Comparison of ENCODE assay signal across 10 cellular contexts in genomic region chr14:77007339-77007974, GRCh38. TPM values are rescaled to one million over a fixed set of nuclear protein-coding genes. Genes with fewer than 3 reads are reported as not detected.
DNase-seq lines count a peak whose midpoint lies in the region; ATAC-seq and TF ChIP-seq lines count a peak whose summit lies in the region.
"Had no signal": no experiment of that assay in that cellular context is flagged by ENCODE, and none has a peak within 500 bp of the region (broad histone marks: within the 10 kb centered on the region; RNA-seq: fewer than 3 reads in every experiment).

No MANE protein-coding gene starts in this region.

- 58 to 71% methylated on average over 17 of the region's 17 CpGs for WGBS in upper lobe of left lung, 2 donors

- H3K9me3 Mint-ChIP-seq in chondrocyte (ENCODE audit: low read depth), result no peaks in the 10 kb centered on the region

- peaks cover 36% of the 10 kb centered on the region for H3K4me1 Mint-ChIP-seq in chondrocyte (ENCODE audit: low read depth)

- H3K36me3 Mint-ChIP-seq in chondrocyte (ENCODE audit: low read depth), result no peaks in the 10 kb centered on the region

- no peaks in the 10 kb centered on the region for H3K27me3 Mint-ChIP-seq in chondrocyte (ENCODE audit: low read depth)
- H3K27me3 Mint-ChIP-seq: activated CD4-positive, alpha-beta T cell treated with anti-CD3 and anti-CD28 coated beads for 36 hours had no signal

- H3K9me3 ChIP-seq in muscle layer of colon (ENCODE audit: low read length) (no peaks in the 10 kb centered on the region), upper lobe of left lung (no peaks in the 10 kb centered on the region)

- H3K4me1 ChIP-seq in muscle layer of colon (ENCODE audit: insufficient read depth, low read length) (peaks cover 19% of the 10 kb centered on the region), upper lobe of left lung (peaks cover 34 to 70% (median 48%) of the 10 kb centered on the region in 4 donors)

- no peak overlapping the region for H3K4me3 ChIP-seq in muscle layer of colon (ENCODE audit: low read depth in 1 of 2, low read length in 2 of 2)
- H3K4me3 ChIP-seq in upper lobe of left lung, result no peak overlapping the region

- no peak for TF ChIP-seq POLR2A in upper lobe of left lung (IDR thresholded peaks at IDR 0.05)

- TF ChIP-seq CTCF in chondrocyte (IDR thresholded peaks at IDR 0.05) (no peak), upper lobe of left lung (IDR thresholded peaks at IDR 0.05) (no peak), GM10266 (IDR thresholded peaks at IDR 0.05; ENCODE audit: control insufficient read depth, insufficient read depth, low read depth, missing control alignments) (no peak)

- no peak for TF ChIP-seq EP300 in upper lobe of left lung (IDR thresholded peaks at IDR 0.05)

- peak overlapping the region; percentile 82 for H3K27ac Mint-ChIP-seq in chondrocyte (ENCODE audit: unreplicated experiment)
- H3K27ac Mint-ChIP-seq: activated CD4-positive, alpha-beta T cell treated with anti-CD3 and anti-CD28 coated beads for 36 hours had no signal

- peak; percentile 54 for DNase-seq in NCI-H2196 (lab: John Stamatoyannopoulos, UW; ENCODE audit: unreplicated experiment)
- DNase-seq in chondrocyte (ENCODE audit: low spot score), result no peak
- peak in 1 of 2 donors; percentile 50 for DNase-seq in upper lobe of left lung
- no peak for DNase-seq in NCI-H226
- no peak for DNase-seq in GM10266 (ENCODE audit: extremely low spot score)
- no peak for DNase-seq in pons (ENCODE audit: low spot score)
- DNase-seq: activated CD4-positive, alpha-beta T cell treated with anti-CD3 and anti-CD28 coated beads for 36 hours; NCI-H1436; stimulated activated CD4-positive, alpha-beta T cell treated with anti-CD3 and anti-CD28 coated beads, Interleukin-1b, Interleukin-23, amount 100 ng/mL, for 48 hours had no signal

- no peak overlapping the region for H3K9ac ChIP-seq in muscle layer of colon (ENCODE audit: low read length)

- peak overlapping the region; percentile 17 for H3K27ac ChIP-seq in muscle layer of colon (ENCODE audit: low read depth, low read length)
- peak overlapping the region; percentile 61 to 89 (median 73) for H3K27ac ChIP-seq in upper lobe of left lung

- ATAC-seq in upper lobe of left lung (ENCODE audit: low FRiP score in 2 of 2), result no peak
- ATAC-seq: activated CD4-positive, alpha-beta T cell treated with anti-CD3 and anti-CD28 coated beads for 36 hours had no signal

- no peaks in the 10 kb centered on the region for H3K27me3 ChIP-seq in muscle layer of colon (ENCODE audit: control insufficient read depth in 1 of 2, insufficient read depth in 2 of 2, low read length in 2 of 2)
- H3K27me3 ChIP-seq in upper lobe of left lung, result no peaks in the 10 kb centered on the region

- no peak overlapping the region for H3K4me3 Mint-ChIP-seq in chondrocyte (ENCODE audit: unreplicated experiment)
- H3K4me3 Mint-ChIP-seq: activated CD4-positive, alpha-beta T cell treated with anti-CD3 and anti-CD28 coated beads for 36 hours had no signal

- no peaks in the 10 kb centered on the region for H3K36me3 ChIP-seq in muscle layer of colon (ENCODE audit: insufficient read depth, low read length)
- H3K36me3 ChIP-seq in upper lobe of left lung, result no peaks in the 10 kb centered on the region

RNA-seq across cellular contexts. Expression of gene IRF2BPL, which starts 21.1 kb away (rescaled TPM):
- total RNA-seq in chondrocyte, result 56.0 to 61.9 TPM (median 56.7 TPM) in 3 replicates
- total RNA-seq in upper lobe of left lung, result 100 to 1,000 TPM in 1 of 6 donors, 10 to 100 TPM in 5; 44.0 to 111 (median 49.6) TPM
